1 cellular context compared by ENCODE assay signal in the genomic region with DNA sequence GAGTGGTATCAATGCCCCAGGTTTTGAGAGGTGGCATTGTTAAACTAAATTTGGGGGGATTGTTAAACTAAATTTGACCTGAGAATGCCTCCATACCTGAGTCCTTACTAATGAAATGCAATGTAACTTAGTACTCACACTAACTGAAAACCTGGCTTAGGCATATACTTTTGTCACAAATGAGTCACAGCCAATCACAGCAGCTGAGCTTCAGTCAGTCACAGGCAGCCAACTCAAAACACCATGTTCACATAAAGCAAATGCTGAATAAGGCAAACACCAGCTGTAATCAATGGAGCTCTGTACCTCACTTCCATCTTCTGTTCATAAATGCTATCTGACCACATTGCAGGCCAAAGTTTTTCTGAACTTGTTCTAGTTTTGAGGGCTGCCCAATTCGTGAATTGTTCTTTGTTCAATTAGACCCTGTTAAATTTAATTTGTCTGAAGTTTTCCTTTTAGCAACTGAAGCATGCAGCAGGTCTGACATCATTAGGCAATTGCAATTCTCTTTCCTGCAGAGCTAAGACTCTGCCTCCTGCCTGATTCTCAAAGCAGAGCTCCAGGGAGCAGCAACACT.
TF ChIP-seq lines count a peak whose summit lies in the region.

No MANE protein-coding gene starts in this region.

TF ChIP-seq in H1, 55 proteins besides CTCF, POLR2A, EP300 and RAD21:
- TF ChIP-seq TCF12 (IDR thresholded peaks at IDR 0.05; ENCODE audit: low read depth, low read length): no peak
- no peak for TF ChIP-seq EZH2 (IDR thresholded peaks at IDR 0.05; ENCODE audit: low read depth, low read length, severe bottlenecking)
- TF ChIP-seq, protein P1, sequence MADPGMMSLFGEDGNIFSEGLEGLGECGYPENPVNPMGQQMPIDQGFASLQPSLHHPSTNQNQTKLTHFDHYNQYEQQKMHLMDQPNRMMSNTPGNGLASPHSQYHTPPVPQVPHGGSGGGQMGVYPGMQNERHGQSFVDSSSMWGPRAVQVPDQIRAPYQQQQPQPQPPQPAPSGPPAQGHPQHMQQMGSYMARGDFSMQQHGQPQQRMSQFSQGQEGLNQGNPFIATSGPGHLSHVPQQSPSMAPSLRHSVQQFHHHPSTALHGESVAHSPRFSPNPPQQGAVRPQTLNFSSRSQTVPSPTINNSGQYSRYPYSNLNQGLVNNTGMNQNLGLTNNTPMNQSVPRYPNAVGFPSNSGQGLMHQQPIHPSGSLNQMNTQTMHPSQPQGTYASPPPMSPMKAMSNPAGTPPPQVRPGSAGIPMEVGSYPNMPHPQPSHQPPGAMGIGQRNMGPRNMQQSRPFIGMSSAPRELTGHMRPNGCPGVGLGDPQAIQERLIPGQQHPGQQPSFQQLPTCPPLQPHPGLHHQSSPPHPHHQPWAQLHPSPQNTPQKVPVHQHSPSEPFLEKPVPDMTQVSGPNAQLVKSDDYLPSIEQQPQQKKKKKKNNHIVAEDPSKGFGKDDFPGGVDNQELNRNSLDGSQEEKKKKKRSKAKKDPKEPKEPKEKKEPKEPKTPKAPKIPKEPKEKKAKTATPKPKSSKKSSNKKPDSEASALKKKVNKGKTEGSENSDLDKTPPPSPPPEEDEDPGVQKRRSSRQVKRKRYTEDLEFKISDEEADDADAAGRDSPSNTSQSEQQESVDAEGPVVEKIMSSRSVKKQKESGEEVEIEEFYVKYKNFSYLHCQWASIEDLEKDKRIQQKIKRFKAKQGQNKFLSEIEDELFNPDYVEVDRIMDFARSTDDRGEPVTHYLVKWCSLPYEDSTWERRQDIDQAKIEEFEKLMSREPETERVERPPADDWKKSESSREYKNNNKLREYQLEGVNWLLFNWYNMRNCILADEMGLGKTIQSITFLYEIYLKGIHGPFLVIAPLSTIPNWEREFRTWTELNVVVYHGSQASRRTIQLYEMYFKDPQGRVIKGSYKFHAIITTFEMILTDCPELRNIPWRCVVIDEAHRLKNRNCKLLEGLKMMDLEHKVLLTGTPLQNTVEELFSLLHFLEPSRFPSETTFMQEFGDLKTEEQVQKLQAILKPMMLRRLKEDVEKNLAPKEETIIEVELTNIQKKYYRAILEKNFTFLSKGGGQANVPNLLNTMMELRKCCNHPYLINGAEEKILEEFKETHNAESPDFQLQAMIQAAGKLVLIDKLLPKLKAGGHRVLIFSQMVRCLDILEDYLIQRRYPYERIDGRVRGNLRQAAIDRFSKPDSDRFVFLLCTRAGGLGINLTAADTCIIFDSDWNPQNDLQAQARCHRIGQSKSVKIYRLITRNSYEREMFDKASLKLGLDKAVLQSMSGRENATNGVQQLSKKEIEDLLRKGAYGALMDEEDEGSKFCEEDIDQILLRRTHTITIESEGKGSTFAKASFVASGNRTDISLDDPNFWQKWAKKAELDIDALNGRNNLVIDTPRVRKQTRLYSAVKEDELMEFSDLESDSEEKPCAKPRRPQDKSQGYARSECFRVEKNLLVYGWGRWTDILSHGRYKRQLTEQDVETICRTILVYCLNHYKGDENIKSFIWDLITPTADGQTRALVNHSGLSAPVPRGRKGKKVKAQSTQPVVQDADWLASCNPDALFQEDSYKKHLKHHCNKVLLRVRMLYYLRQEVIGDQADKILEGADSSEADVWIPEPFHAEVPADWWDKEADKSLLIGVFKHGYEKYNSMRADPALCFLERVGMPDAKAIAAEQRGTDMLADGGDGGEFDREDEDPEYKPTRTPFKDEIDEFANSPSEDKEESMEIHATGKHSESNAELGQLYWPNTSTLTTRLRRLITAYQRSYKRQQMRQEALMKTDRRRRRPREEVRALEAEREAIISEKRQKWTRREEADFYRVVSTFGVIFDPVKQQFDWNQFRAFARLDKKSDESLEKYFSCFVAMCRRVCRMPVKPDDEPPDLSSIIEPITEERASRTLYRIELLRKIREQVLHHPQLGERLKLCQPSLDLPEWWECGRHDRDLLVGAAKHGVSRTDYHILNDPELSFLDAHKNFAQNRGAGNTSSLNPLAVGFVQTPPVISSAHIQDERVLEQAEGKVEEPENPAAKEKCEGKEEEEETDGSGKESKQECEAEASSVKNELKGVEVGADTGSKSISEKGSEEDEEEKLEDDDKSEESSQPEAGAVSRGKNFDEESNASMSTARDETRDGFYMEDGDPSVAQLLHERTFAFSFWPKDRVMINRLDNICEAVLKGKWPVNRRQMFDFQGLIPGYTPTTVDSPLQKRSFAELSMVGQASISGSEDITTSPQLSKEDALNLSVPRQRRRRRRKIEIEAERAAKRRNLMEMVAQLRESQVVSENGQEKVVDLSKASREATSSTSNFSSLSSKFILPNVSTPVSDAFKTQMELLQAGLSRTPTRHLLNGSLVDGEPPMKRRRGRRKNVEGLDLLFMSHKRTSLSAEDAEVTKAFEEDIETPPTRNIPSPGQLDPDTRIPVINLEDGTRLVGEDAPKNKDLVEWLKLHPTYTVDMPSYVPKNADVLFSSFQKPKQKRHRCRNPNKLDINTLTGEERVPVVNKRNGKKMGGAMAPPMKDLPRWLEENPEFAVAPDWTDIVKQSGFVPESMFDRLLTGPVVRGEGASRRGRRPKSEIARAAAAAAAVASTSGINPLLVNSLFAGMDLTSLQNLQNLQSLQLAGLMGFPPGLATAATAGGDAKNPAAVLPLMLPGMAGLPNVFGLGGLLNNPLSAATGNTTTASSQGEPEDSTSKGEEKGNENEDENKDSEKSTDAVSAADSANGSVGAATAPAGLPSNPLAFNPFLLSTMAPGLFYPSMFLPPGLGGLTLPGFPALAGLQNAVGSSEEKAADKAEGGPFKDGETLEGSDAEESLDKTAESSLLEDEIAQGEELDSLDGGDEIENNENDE (IDR thresholded peaks at IDR 0.05; ENCODE audit: insufficient replicate concordance, low read length): no peak
- TF ChIP-seq EGR1 (IDR thresholded peaks at IDR 0.05; ENCODE audit: borderline replicate concordance, low read depth, low read length): no peak
- no peak for TF ChIP-seq BCL11A (IDR thresholded peaks at IDR 0.05; ENCODE audit: low read depth in 2 of 2, low read length in 2 of 2)
- no peak for TF ChIP-seq CBX5 (IDR thresholded peaks at IDR 0.05; ENCODE audit: low read depth, low read length)
- TF ChIP-seq, protein P2, sequence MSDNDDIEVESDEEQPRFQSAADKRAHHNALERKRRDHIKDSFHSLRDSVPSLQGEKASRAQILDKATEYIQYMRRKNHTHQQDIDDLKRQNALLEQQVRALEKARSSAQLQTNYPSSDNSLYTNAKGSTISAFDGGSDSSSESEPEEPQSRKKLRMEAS (IDR thresholded peaks at IDR 0.05): no peak
- no peak for TF ChIP-seq FOSL1 (IDR thresholded peaks at IDR 0.05; ENCODE audit: insufficient read depth, low read depth, low read length)
